Comparison of ENCODE assay signal across 9 cellular contexts in genomic region chr20:36543187-36544133, GRCh38. TPM values are rescaled to one million over a fixed set of nuclear protein-coding genes. Genes with fewer than 3 reads are reported as not detected.
DNase-seq lines count a peak whose midpoint lies in the region; TF ChIP-seq lines count a peak whose summit lies in the region.
"Had no signal": no experiment of that assay in that cellular context is flagged by ENCODE, and none has a peak within 500 bp of the region (broad histone marks: within the 10 kb centered on the region; RNA-seq: fewer than 3 reads in every experiment).

No MANE protein-coding gene starts in this region.

- H3K4me1 ChIP-seq in HUES64 (ENCODE audit: insufficient read depth, low read length) (peaks cover 24% of the 10 kb centered on the region), esophagus (ENCODE audit: control insufficient read depth in 2 of 2, insufficient read depth in 2 of 2, low read length in 1 of 2) (peaks cover 0 to 7% of the 10 kb centered on the region in 2 donors), transverse colon (peaks cover 3 to 25% (median 15%) of the 10 kb centered on the region in 4 donors)

- in situ Hi-C loops in transverse colon (cut with MboI; ENCODE audit: low pct_ligation_motif_present in 1 of 4, low pct_unique_long_range_greater_than_20kb in 1 of 4, low sequenced_read_pairs in 3 of 4) = no loop called here

- TF ChIP-seq POLR2A in transverse colon (IDR thresholded peaks at IDR 0.05) = no peak

- intact Hi-C loops in transverse colon (cut with DNase I; ENCODE audit: low total_unique reads) = loop anchor here (5.0 kb wide), 1 partner anchor 81 kb away; no protein-coding TSS in a partner anchor

- no peak overlapping the region for H3K9ac ChIP-seq in HUES64 (ENCODE audit: low read depth, low read length)

- DNase-seq in mucosa of gallbladder (ENCODE audit: low spot score) = peak; percentile 67
- peak; percentile 60 for DNase-seq in transverse colon
- no peak for DNase-seq in HPDE6-E6E7 (ENCODE audit: extremely low spot score)
- DNase-seq in NCI-H524 treated with DMSO at 0.1 percent for 48 hours (lab: John Stamatoyannopoulos, UW) = no peak
- DNase-seq in UCSD-AML1 (lab: John Stamatoyannopoulos, UW; ENCODE audit: unreplicated experiment) = no peak
- DNase-seq in occipital lobe (lab: John Stamatoyannopoulos, UW) = no peak
- DNase-seq: stimulated activated naive CD4-positive, alpha-beta T cell had no signal

- H3K36me3 ChIP-seq in HUES64 (ENCODE audit: insufficient read depth, low read length) = peaks cover 34% of the 10 kb centered on the region
- H3K36me3 ChIP-seq in esophagus (ENCODE audit: control insufficient read depth in 2 of 2, insufficient read depth in 2 of 2, low read length in 1 of 2) = peaks cover 3 to 6% of the 10 kb centered on the region in 2 donors
- H3K36me3 ChIP-seq in transverse colon = no peaks in the 10 kb centered on the region

- H3K9me3 ChIP-seq in HUES64 (ENCODE audit: insufficient read depth, low read depth, low read length) = no peaks in the 10 kb centered on the region
- no peaks in the 10 kb centered on the region for H3K9me3 ChIP-seq in esophagus (ENCODE audit: control insufficient read depth in 2 of 2, insufficient read depth in 1 of 2, low read depth in 1 of 2, low read length in 1 of 2)
- no peaks in the 10 kb centered on the region for H3K9me3 ChIP-seq in transverse colon

- peak overlapping the region; percentile 88; the same call in 1 of the 2 replicates for H3K27ac ChIP-seq in HUES64 (ENCODE audit: low read depth, low read length)
- H3K27ac ChIP-seq in esophagus (ENCODE audit: low read depth in 2 of 2, low read length in 1 of 2) = peak overlapping the region; percentile 56 to 80
- H3K27ac ChIP-seq in transverse colon = peak overlapping the region; percentile 80 to 99 (median 90)

- TF ChIP-seq CTCF in transverse colon (IDR thresholded peaks at IDR 0.05) = no peak

- no peak for TF ChIP-seq EP300 in transverse colon (IDR thresholded peaks at IDR 0.05; ENCODE audit: low read depth)

- H3K4me3 ChIP-seq in HUES64 (ENCODE audit: low read length) = peak overlapping the region; percentile 83; the same call in 1 of the 2 replicates
- H3K4me3 ChIP-seq in esophagus (ENCODE audit: low read depth in 1 of 2, low read length in 2 of 2) = peak overlapping the region; percentile 41 to 63
- peak overlapping the region; percentile 56 to 89 (median 58) for H3K4me3 ChIP-seq in transverse colon

- H3K27me3 ChIP-seq in HUES64 (ENCODE audit: insufficient read depth, low read length) (no peaks in the 10 kb centered on the region), esophagus (ENCODE audit: control insufficient read depth in 1 of 2, insufficient read depth in 2 of 2, low read length in 2 of 2) (no peaks in the 10 kb centered on the region), transverse colon (no peaks in the 10 kb centered on the region)

- 92% methylated on average over 14 of the region's 14 CpGs for WGBS in HUES64
- 67 to 78% methylated on average over 14 of the region's 14 CpGs for WGBS in esophagus, 2 donors
- WGBS in transverse colon (ENCODE audit: low coverage in 1 of 2), 2 donors = 52 to 84% methylated on average over 3 to 14 of the region's 14 CpGs

RNA-seq across cellular contexts. Expression of gene MYL9, which starts 2.1 kb away (rescaled TPM):
- 127 TPM for polyA plus RNA-seq in HUES64 (2013, experiment 1 of 2)
- 134 TPM for polyA plus RNA-seq in HUES64 (2013, experiment 2 of 2)
- 100 to 1,000 TPM; 242 to 320 TPM for polyA plus RNA-seq in esophagus
- 1,833 TPM for total RNA-seq in mucosa of gallbladder
- 100 to 1,000 TPM; 156 to 974 (median 332) TPM for total RNA-seq in transverse colon
- total RNA-seq in occipital lobe = 0.78 TPM

RNA-seq across cellular contexts. Expression of gene TGIF2, which starts 29.9 kb away (rescaled TPM):
- polyA plus RNA-seq in HUES64 (2013, experiment 1 of 2) = 31.5 TPM
- 35.5 TPM for polyA plus RNA-seq in HUES64 (2013, experiment 2 of 2)
- polyA plus RNA-seq in esophagus = 1 to 10 TPM; 1.4 to 3.6 TPM
- total RNA-seq in mucosa of gallbladder = 11.7 TPM
- total RNA-seq in transverse colon = 100 to 1,000 TPM in 1 of 4 donors, 1 to 10 TPM in 2, under 1 TPM in 1; 0.75 to 130 (median 3.9) TPM
- 11.5 TPM for total RNA-seq in occipital lobe

Comparison
In these comparisons a context has a peak if more than half of its experiments do, and no peak if none do; other contexts are left out.
1. DNase-seq: peak in mucosa of gallbladder (single experiment) and transverse colon (single experiment); none in HPDE6-E6E7 (single experiment), NCI-H524 treated with DMSO at 0.1 percent for 48 hours (single experiment), UCSD-AML1 (single experiment) and occipital lobe (single experiment).
2. RNA of gene MYL9, which starts 2.1 kb away (total RNA-seq): 1,833 TPM in mucosa of gallbladder (single experiment) and 156 to 974 TPM in transverse colon; 0.78 TPM in occipital lobe (single experiment); every median in the first group is over 10 times any median in the second.
3. Peak in every context shown above with its lines, with median percentiles within 50 percentile points of each other: H3K27ac ChIP-seq and H3K4me3 ChIP-seq.